12 cellular contexts compared by ENCODE assay signal in the genomic region with DNA sequence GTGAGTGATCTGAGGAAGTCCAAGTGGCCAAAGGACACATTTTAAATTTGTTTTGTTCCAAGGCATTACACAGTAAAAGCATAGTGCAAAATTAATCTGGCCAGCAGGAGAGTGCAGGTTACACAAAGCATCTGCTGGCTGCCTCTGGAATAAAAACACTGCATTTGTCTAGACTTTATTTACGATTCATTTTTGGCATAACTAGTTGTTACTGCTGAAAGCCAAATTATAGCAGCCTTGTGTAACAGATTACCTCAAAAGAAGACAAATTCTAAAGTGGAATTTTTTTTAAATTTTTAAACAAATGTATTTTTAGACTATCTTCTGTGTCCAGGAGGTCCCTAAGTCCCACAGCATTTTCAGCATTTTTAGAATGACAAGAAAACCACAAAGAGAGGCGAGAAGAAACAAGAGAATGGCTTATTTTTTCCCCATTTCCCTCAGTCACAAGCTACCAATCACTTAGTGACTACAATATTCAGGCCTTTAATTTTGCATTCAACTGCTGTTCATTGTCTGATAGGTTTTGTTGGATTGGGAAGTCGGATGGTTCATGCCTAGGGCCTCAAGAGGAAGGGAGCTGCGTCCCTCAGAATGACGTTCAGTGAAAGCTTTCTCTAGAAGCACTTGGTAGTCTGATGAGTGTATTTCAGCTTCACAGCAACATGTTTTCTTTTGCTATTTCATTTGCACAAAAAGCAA. TPM values are rescaled to one million over a fixed set of nuclear protein-coding genes. Genes with fewer than 3 reads are reported as not detected.
DNase-seq lines count a peak whose midpoint lies in the region; ATAC-seq, FAIRE-seq and TF ChIP-seq lines count a peak whose summit lies in the region.
"Had no signal": no experiment of that assay in that cellular context is flagged by ENCODE, and none has a peak within 500 bp of the region (broad histone marks: within the 10 kb centered on the region; RNA-seq: fewer than 3 reads in every experiment).

No MANE protein-coding gene starts in this region.

- H3K9me3 ChIP-seq in osteoblast (ENCODE audit: low read depth, low read length) = no peaks in the 10 kb centered on the region

- ATAC-seq in HG02938 (IDR thresholded peaks at IDR 0.05; ENCODE audit: unreplicated experiment) (no peak), HG02970 (IDR thresholded peaks at IDR 0.05; ENCODE audit: low FRiP score, unreplicated experiment) (no peak)
- no peak for ATAC-seq in activated T-cell treated with anti-CD3 and anti-CD28 coated beads, Interleukin-2, amount 50 U/mL, for 4 hours
- ATAC-seq: natural killer cell had no signal

- peaks cover 10% of the 10 kb centered on the region for H3K27me3 Mint-ChIP-seq in activated T-cell treated with anti-CD3 and anti-CD28 coated beads, Interleukin-2, amount 50 U/mL, for 4 hours (ENCODE audit: low read depth)
- H3K27me3 Mint-ChIP-seq: type B pancreatic cell had no signal

- no peaks in the 10 kb centered on the region for H3K36me3 Mint-ChIP-seq in activated T-cell treated with anti-CD3 and anti-CD28 coated beads, Interleukin-2, amount 50 U/mL, for 4 hours (ENCODE audit: insufficient read depth)
- H3K36me3 Mint-ChIP-seq: natural killer cell, type B pancreatic cell had no signal

- no peak for TF ChIP-seq POLR2A in erythroblast (IDR thresholded peaks at IDR 0.05; ENCODE audit: low read length)

- H3K9me3 Mint-ChIP-seq in activated T-cell treated with anti-CD3 and anti-CD28 coated beads, Interleukin-2, amount 50 U/mL, for 4 hours = no peaks in the 10 kb centered on the region
- H3K9me3 Mint-ChIP-seq: natural killer cell had no signal

- H3K36me3 ChIP-seq in osteoblast (ENCODE audit: insufficient read depth, low read length) = no peaks in the 10 kb centered on the region

- H2AFZ ChIP-seq in osteoblast (ENCODE audit: low read length) = peak overlapping the region; percentile 38

- DNase-seq in AG08395 (ENCODE audit: low spot score) (peak; percentile 53), RCC 7860 (ENCODE audit: low spot score) (no peak), fibroblast of the aortic adventitia (ENCODE audit: low read depth) (peak; percentile 70), osteoblast (ENCODE audit: insufficient read length, low spot score, missing footprints) (no peak), erythroblast (lab: John Stamatoyannopoulos, UW) (no peak)
- no peak for DNase-seq in activated T-cell treated with anti-CD3 and anti-CD28 coated beads, Interleukin-2, amount 50 U/mL, for 4 hours
- DNase-seq: natural killer cell; stimulated activated CD4-positive, alpha-beta T cell treated with anti-CD3 and anti-CD28 coated beads, Interleukin-4, amount 100 ng/mL, for 1 hour; T-helper 2 cell had no signal

- H3K4me3 ChIP-seq in fibroblast of the aortic adventitia (ENCODE audit: low read depth, low read length) (no peak overlapping the region), osteoblast (ENCODE audit: insufficient read depth, low read length) (no peak overlapping the region)

- H3K4me1 Mint-ChIP-seq in activated T-cell treated with anti-CD3 and anti-CD28 coated beads, Interleukin-2, amount 50 U/mL, for 4 hours (ENCODE audit: low read depth) = no peaks in the 10 kb centered on the region

- no peaks in the 10 kb centered on the region for H3K79me2 ChIP-seq in osteoblast (ENCODE audit: insufficient read depth, low read length)

- peak; percentile 54 for FAIRE-seq in RCC 7860 (lab: Jason Lieb, UNC)

- no peak overlapping the region for H3K4me3 Mint-ChIP-seq in activated T-cell treated with anti-CD3 and anti-CD28 coated beads, Interleukin-2, amount 50 U/mL, for 4 hours
- H3K4me3 Mint-ChIP-seq: natural killer cell, type B pancreatic cell had no signal

- peak overlapping the region; percentile 28 for H3K4me2 ChIP-seq in osteoblast (ENCODE audit: insufficient read depth, low read length)

- peak overlapping the region; percentile 34 for H3K27ac ChIP-seq in osteoblast (ENCODE audit: low read depth, low read length)

- H3K4me1 ChIP-seq in osteoblast (ENCODE audit: insufficient read depth, low read length) = peaks cover 41% of the 10 kb centered on the region

- H3K27me3 ChIP-seq in osteoblast (ENCODE audit: insufficient read depth, low read length) = no peaks in the 10 kb centered on the region

- TF ChIP-seq CTCF in fibroblast of the aortic adventitia (IDR thresholded peaks at IDR 0.05; ENCODE audit: insufficient read depth, low read length) = peak; percentile 43
- peak; percentile 14 for TF ChIP-seq CTCF in osteoblast (IDR thresholded peaks at IDR 0.05; ENCODE audit: extremely low read depth, low read depth, low read length)

- no peaks in the 10 kb centered on the region for H4K20me1 ChIP-seq in osteoblast (ENCODE audit: insufficient read depth, low read length)

RNA-seq across cellular contexts. Expression of a gene that starts 46.0 kb away (rescaled TPM):
- 4.7 and 9.4 TPM in 2 replicates for total RNA-seq in fibroblast of the aortic adventitia (ENCODE audit: low replicate concordance)
- under 0.01 TPM in 2 replicates for total RNA-seq in osteoblast
- not detected for total RNA-seq in activated T-cell treated with anti-CD3 and anti-CD28 coated beads, Interleukin-2, amount 50 U/mL, for 4 hours
- total RNA-seq: natural killer cell had no signal

Comparison
In these comparisons a context has a peak if more than half of its experiments do, and no peak if none do; other contexts are left out.
1. DNase-seq: peak in AG08395 (single experiment) and fibroblast of the aortic adventitia (single experiment); none in RCC 7860 (single experiment), osteoblast (single experiment), erythroblast (0 of 2) and activated T-cell treated with anti-CD3 and anti-CD28 coated beads, Interleukin-2, amount 50 U/mL, for 4 hours (single experiment).